In genomic region chr17:56028837-56029236, GRCh38 we compare ENCODE assay signal across 37 cellular contexts.
"Had no signal": no experiment of that assay in that cellular context is flagged by ENCODE, and none has a peak within 500 bp of the region (broad histone marks: within the 10 kb centered on the region; RNA-seq: fewer than 3 reads in every experiment).

No MANE protein-coding gene starts in this region.

- DNase-seq: activated CD4-positive, alpha-beta memory T cell treated with anti-CD3 and anti-CD28 coated beads, Interleukin-2, amount 10 ng/mL, durations not matched to agents 7 days and 5 days; activated CD4-positive, alpha-beta T cell treated with anti-CD3 and anti-CD28 coated beads for 1 hour; activated CD4-positive, alpha-beta T cell treated with anti-CD3 and anti-CD28 coated beads for 36 hours; activated CD4-positive, alpha-beta T cell treated with anti-CD3 and anti-CD28 coated beads, Interleukin-2, amount 10 ng/mL, durations not matched to agents 7 days and 5 days; activated CD4-positive, alpha-beta T cell treated with anti-CD3 and anti-CD28 coated beads, Interleukin-2, amount 50 U/mL, for 48 hours; activated CD4-positive, CD25-positive, alpha-beta regulatory T cell; activated CD8-positive, alpha-beta memory T cell treated with anti-CD3 and anti-CD28 coated beads for 24 hours; activated CD8-positive, alpha-beta memory T cell treated with anti-CD3 and anti-CD28 coated beads, Interleukin-2, amount 10 ng/mL, durations not matched to agents 7 days and 5 days; activated CD8-positive, alpha-beta memory T cell treated with anti-CD3 and anti-CD28 coated beads, Interleukin-2, amount 50 U/mL, for 48 hours; activated CD8-positive, alpha-beta T cell treated with anti-CD3 and anti-CD28 coated beads, Interleukin-2, amount 10 ng/mL, durations not matched to agents 7 days and 5 days; activated effector memory CD4-positive, alpha-beta T cell treated with anti-CD3 and anti-CD28 coated beads, Interleukin-2, amount 50 U/mL, for 16 hours; activated gamma-delta T cell treated with Interleukin-2 at 50 U/mL for 16 hours; activated naive CD4-positive, alpha-beta T cell; activated naive CD4-positive, alpha-beta T cell treated with anti-CD3 and anti-CD28 coated beads for 36 hours; activated naive CD4-positive, alpha-beta T cell treated with anti-CD3 and anti-CD28 coated beads, Interleukin-2, amount 50 U/mL, for 16 hours; activated naive CD8-positive, alpha-beta T cell treated with anti-CD3 and anti-CD28 coated beads for 36 hours; activated T-cell treated with anti-CD3 and anti-CD28 coated beads, Interleukin-2, amount 50 U/mL, for 24 hours; activated T-cell treated with anti-CD3 and anti-CD28 coated beads, Interleukin-2, amount 50 U/mL, for 48 hours; adrenal gland; amniotic stem cell; aorta; body of pancreas; brain microvascular endothelial cell; central memory CD4-positive, alpha-beta T cell; T-helper 1 cell; T-helper 2 cell; T-helper 9 cell had no signal

- H3K4me1 ChIP-seq: adrenal gland, body of pancreas, breast epithelium had no signal

- H3K4me3 ChIP-seq: adrenal gland, body of pancreas, breast epithelium had no signal

- H3K27me3 ChIP-seq: adrenal gland, body of pancreas, brain microvascular endothelial cell, breast epithelium had no signal

- H3K36me3 ChIP-seq: adrenal gland, brain microvascular endothelial cell, breast epithelium had no signal

- FAIRE-seq: astrocyte, TTC549 had no signal

- H3K36me3 Mint-ChIP-seq: activated CD8-positive, alpha-beta memory T cell treated with anti-CD3 and anti-CD28 coated beads, Interleukin-2, amount 10 ng/mL, durations not matched to agents 7 days and 5 days; activated naive CD8-positive, alpha-beta T cell treated with anti-CD3 and anti-CD28 coated beads for 36 hours; WTC11 had no signal

- H3K4me3 Mint-ChIP-seq: activated CD4-positive, alpha-beta memory T cell treated with anti-CD3 and anti-CD28 coated beads, Interleukin-2, amount 10 ng/mL, durations not matched to agents 7 days and 5 days; activated CD4-positive, alpha-beta T cell treated with anti-CD3 and anti-CD28 coated beads for 36 hours; activated CD4-positive, alpha-beta T cell treated with anti-CD3 and anti-CD28 coated beads, Interleukin-2, amount 10 ng/mL, durations not matched to agents 7 days and 5 days; activated CD8-positive, alpha-beta memory T cell treated with anti-CD3 and anti-CD28 coated beads, Interleukin-2, amount 10 ng/mL, durations not matched to agents 7 days and 5 days; activated CD8-positive, alpha-beta T cell treated with anti-CD3 and anti-CD28 coated beads, Interleukin-2, amount 10 ng/mL, durations not matched to agents 7 days and 5 days; activated naive CD4-positive, alpha-beta T cell treated with anti-CD3 and anti-CD28 coated beads for 36 hours; activated naive CD8-positive, alpha-beta T cell treated with anti-CD3 and anti-CD28 coated beads for 36 hours; activated T-cell treated with anti-CD3 and anti-CD28 coated beads, Interleukin-2, amount 50 U/mL, for 24 hours; activated T-helper 17 cell treated with anti-CD3 and anti-CD28 coated beads, Interleukin-2, amount 50 U/mL, for 72 hours; T-helper 1 cell treated with Interleukin-12 subunit alpha and Interleukin-12 subunit beta and Interleukin-4 antibody, amounts not matched to agents 30 μg/mL and 1 μg/mL, for 36 hours; T-helper 2 cell treated with Interferon-gamma antibody and Interleukin-4, amounts not matched to agents 5 μg/mL and 100 μg/mL, for 36 hours; WTC11 had no signal

- ATAC-seq: activated CD4-positive, alpha-beta T cell treated with anti-CD3 and anti-CD28 coated beads for 36 hours; activated CD4-positive, CD25-positive, alpha-beta regulatory T cell treated with anti-CD3 and anti-CD28 coated beads, Interleukin-2, amount 50 U/mL, for 24 hours; activated CD8-positive, alpha-beta memory T cell treated with anti-CD3 and anti-CD28 coated beads, Interleukin-2, amount 10 ng/mL, durations not matched to agents 7 days and 5 days; activated CD8-positive, alpha-beta T cell treated with anti-CD3 and anti-CD28 coated beads, Interleukin-2, amount 10 ng/mL, durations not matched to agents 7 days and 5 days; activated naive CD4-positive, alpha-beta T cell treated with anti-CD3 and anti-CD28 coated beads, Interleukin-2, amount 50 U/mL, for 72 hours; activated T-helper 17 cell treated with anti-CD3 and anti-CD28 coated beads, Interleukin-2, amount 50 U/mL, for 72 hours; body of pancreas; WTC11 had no signal

- H3K4me1 Mint-ChIP-seq: activated CD4-positive, alpha-beta memory T cell treated with anti-CD3 and anti-CD28 coated beads, Interleukin-2, amount 10 ng/mL, durations not matched to agents 7 days and 5 days; activated T-helper 17 cell treated with anti-CD3 and anti-CD28 coated beads, Interleukin-2, amount 50 U/mL, for 72 hours; WTC11 had no signal

- H3K9me3 ChIP-seq: adrenal gland, body of pancreas, breast epithelium had no signal

- H3K9me3 Mint-ChIP-seq: activated CD4-positive, alpha-beta memory T cell treated with anti-CD3 and anti-CD28 coated beads, Interleukin-2, amount 10 ng/mL, durations not matched to agents 7 days and 5 days; activated CD4-positive, alpha-beta T cell treated with anti-CD3 and anti-CD28 coated beads, Interleukin-2, amount 10 ng/mL, durations not matched to agents 7 days and 5 days; activated naive CD4-positive, alpha-beta T cell treated with anti-CD3 and anti-CD28 coated beads for 36 hours; activated naive CD4-positive, alpha-beta T cell treated with anti-CD3 and anti-CD28 coated beads, Interleukin-2, amount 50 U/mL, for 72 hours; activated naive CD8-positive, alpha-beta T cell treated with anti-CD3 and anti-CD28 coated beads for 36 hours; activated T-cell treated with anti-CD3 and anti-CD28 coated beads, Interleukin-2, amount 50 U/mL, for 24 hours; activated T-helper 17 cell treated with anti-CD3 and anti-CD28 coated beads, Interleukin-2, amount 50 U/mL, for 72 hours; T-helper 1 cell treated with Interleukin-12 subunit alpha and Interleukin-12 subunit beta and Interleukin-4 antibody, amounts not matched to agents 30 μg/mL and 1 μg/mL, for 36 hours; T-helper 2 cell treated with Interferon-gamma antibody and Interleukin-4, amounts not matched to agents 5 μg/mL and 100 μg/mL, for 36 hours had no signal

- H3K27ac ChIP-seq: adrenal gland, body of pancreas, brain microvascular endothelial cell, breast epithelium, VCaP had no signal

- H3K27ac Mint-ChIP-seq: activated CD4-positive, alpha-beta memory T cell treated with anti-CD3 and anti-CD28 coated beads, Interleukin-2, amount 10 ng/mL, durations not matched to agents 7 days and 5 days; activated CD4-positive, alpha-beta T cell treated with anti-CD3 and anti-CD28 coated beads for 36 hours; activated CD4-positive, alpha-beta T cell treated with anti-CD3 and anti-CD28 coated beads, Interleukin-2, amount 10 ng/mL, durations not matched to agents 7 days and 5 days; activated CD8-positive, alpha-beta memory T cell treated with anti-CD3 and anti-CD28 coated beads, Interleukin-2, amount 10 ng/mL, durations not matched to agents 7 days and 5 days; activated CD8-positive, alpha-beta T cell treated with anti-CD3 and anti-CD28 coated beads, Interleukin-2, amount 10 ng/mL, durations not matched to agents 7 days and 5 days; activated naive CD4-positive, alpha-beta T cell treated with anti-CD3 and anti-CD28 coated beads for 36 hours; activated naive CD4-positive, alpha-beta T cell treated with anti-CD3 and anti-CD28 coated beads, Interleukin-2, amount 50 U/mL, for 72 hours; activated naive CD8-positive, alpha-beta T cell treated with anti-CD3 and anti-CD28 coated beads for 36 hours; activated T-cell treated with anti-CD3 and anti-CD28 coated beads, Interleukin-2, amount 50 U/mL, for 24 hours; activated T-helper 17 cell treated with anti-CD3 and anti-CD28 coated beads, Interleukin-2, amount 50 U/mL, for 72 hours; T-helper 1 cell treated with Interleukin-12 subunit alpha and Interleukin-12 subunit beta and Interleukin-4 antibody, amounts not matched to agents 30 μg/mL and 1 μg/mL, for 36 hours; T-helper 2 cell treated with Interferon-gamma antibody and Interleukin-4, amounts not matched to agents 5 μg/mL and 100 μg/mL, for 36 hours; WTC11 had no signal
